In genomic region chr2:105498281-105498846, GRCh38 we compare ENCODE assay signal across 1 cellular context.
TF ChIP-seq lines count a peak whose summit lies in the region.

No MANE protein-coding gene starts in this region.

TF ChIP-seq in GM23338, 12 proteins besides CTCF, POLR2A, EP300 and RAD21 (continued from another document):
- TF ChIP-seq, protein P1, sequence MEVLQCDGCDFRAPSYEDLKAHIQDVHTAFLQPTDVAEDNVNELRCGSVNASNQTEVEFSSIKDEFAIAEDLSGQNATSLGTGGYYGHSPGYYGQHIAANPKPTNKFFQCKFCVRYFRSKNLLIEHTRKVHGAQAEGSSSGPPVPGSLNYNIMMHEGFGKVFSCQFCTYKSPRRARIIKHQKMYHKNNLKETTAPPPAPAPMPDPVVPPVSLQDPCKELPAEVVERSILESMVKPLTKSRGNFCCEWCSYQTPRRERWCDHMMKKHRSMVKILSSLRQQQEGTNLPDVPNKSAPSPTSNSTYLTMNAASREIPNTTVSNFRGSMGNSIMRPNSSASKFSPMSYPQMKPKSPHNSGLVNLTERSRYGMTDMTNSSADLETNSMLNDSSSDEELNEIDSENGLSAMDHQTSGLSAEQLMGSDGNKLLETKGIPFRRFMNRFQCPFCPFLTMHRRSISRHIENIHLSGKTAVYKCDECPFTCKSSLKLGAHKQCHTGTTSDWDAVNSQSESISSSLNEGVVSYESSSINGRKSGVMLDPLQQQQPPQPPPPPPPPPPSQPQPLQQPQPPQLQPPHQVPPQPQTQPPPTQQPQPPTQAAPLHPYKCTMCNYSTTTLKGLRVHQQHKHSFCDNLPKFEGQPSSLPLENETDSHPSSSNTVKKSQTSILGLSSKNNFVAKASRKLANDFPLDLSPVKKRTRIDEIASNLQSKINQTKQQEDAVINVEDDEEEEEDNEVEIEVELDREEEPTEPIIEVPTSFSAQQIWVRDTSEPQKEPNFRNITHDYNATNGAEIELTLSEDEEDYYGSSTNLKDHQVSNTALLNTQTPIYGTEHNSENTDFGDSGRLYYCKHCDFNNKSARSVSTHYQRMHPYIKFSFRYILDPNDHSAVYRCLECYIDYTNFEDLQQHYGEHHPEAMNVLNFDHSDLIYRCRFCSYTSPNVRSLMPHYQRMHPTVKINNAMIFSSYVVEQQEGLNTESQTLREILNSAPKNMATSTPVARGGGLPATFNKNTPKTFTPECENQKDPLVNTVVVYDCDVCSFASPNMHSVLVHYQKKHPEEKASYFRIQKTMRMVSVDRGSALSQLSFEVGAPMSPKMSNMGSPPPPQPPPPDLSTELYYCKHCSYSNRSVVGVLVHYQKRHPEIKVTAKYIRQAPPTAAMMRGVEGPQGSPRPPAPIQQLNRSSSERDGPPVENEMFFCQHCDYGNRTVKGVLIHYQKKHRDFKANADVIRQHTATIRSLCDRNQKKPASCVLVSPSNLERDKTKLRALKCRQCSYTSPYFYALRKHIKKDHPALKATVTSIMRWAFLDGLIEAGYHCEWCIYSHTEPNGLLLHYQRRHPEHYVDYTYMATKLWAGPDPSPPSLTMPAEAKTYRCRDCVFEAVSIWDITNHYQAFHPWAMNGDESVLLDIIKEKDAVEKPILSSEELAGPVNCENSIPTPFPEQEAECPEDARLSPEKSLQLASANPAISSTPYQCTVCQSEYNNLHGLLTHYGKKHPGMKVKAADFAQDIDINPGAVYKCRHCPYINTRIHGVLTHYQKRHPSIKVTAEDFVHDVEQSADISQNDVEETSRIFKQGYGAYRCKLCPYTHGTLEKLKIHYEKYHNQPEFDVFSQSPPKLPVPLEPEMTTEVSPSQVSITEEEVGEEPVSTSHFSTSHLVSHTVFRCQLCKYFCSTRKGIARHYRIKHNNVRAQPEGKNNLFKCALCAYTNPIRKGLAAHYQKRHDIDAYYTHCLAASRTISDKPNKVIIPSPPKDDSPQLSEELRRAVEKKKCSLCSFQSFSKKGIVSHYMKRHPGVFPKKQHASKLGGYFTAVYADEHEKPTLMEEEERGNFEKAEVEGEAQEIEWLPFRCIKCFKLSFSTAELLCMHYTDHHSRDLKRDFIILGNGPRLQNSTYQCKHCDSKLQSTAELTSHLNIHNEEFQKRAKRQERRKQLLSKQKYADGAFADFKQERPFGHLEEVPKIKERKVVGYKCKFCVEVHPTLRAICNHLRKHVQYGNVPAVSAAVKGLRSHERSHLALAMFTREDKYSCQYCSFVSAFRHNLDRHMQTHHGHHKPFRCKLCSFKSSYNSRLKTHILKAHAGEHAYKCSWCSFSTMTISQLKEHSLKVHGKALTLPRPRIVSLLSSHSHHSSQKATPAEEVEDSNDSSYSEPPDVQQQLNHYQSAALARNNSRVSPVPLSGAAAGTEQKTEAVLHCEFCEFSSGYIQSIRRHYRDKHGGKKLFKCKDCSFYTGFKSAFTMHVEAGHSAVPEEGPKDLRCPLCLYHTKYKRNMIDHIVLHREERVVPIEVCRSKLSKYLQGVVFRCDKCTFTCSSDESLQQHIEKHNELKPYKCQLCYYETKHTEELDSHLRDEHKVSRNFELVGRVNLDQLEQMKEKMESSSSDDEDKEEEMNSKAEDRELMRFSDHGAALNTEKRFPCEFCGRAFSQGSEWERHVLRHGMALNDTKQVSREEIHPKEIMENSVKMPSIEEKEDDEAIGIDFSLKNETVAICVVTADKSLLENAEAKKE (CRISPR knock-in tag; IDR thresholded peaks at IDR 0.05), result no peak
- TF ChIP-seq REST (IDR thresholded peaks at IDR 0.05; ENCODE audit: unreplicated experiment) (no peak), STAT1 (IDR thresholded peaks at IDR 0.05; ENCODE audit: unreplicated experiment) (no peak), EZH2phosphoT487 (IDR thresholded peaks at IDR 0.05; ENCODE audit: unreplicated experiment) (no peak)
TF ChIP-seq in GM23338: peak in this region for 0.
